In genomic region chrX:112731793-112732192, GRCh38 we compare ENCODE assay signal across 13 cellular contexts. TPM values are rescaled to one million over a fixed set of nuclear protein-coding genes. Genes with fewer than 3 reads are reported as not detected.
DNase-seq lines count a peak whose midpoint lies in the region; ATAC-seq and TF ChIP-seq lines count a peak whose summit lies in the region.
"Had no signal": no experiment of that assay in that cellular context is flagged by ENCODE, and none has a peak within 500 bp of the region (broad histone marks: within the 10 kb centered on the region; RNA-seq: fewer than 3 reads in every experiment).

No MANE protein-coding gene starts in this region.

- no peak overlapping the region for H3K27ac Mint-ChIP-seq in osteocyte (ENCODE audit: unreplicated experiment)
- H3K27ac Mint-ChIP-seq in mesothelial cell of epicardium = no peak overlapping the region

- TF ChIP-seq CTCF in LNCaP clone FGC (IDR thresholded peaks at IDR 0.05; ENCODE audit: control insufficient read depth, extremely low read depth, insufficient read depth) = peak; percentile 28
- TF ChIP-seq CTCF in brain microvascular endothelial cell (IDR thresholded peaks at IDR 0.05; ENCODE audit: low read depth, low read length, missing control alignments) = peak; percentile 11
- TF ChIP-seq CTCF in osteocyte (IDR thresholded peaks at IDR 0.05) = peak; percentile 55
- no peak for TF ChIP-seq CTCF in mesothelial cell of epicardium (IDR thresholded peaks at IDR 0.05; ENCODE audit: unreplicated experiment)

- H3K36me3 ChIP-seq in brain microvascular endothelial cell (replicated peaks) = no peaks in the 10 kb centered on the region
- H3K36me3 ChIP-seq: esophagus muscularis mucosa, thyroid gland had no signal

- H3K9me3 Mint-ChIP-seq in osteocyte (ENCODE audit: unreplicated experiment) (no peaks in the 10 kb centered on the region), mesothelial cell of epicardium (peaks cover 8% of the 10 kb centered on the region)

- in situ Hi-C loops in brain microvascular endothelial cell (cut with HindIII; ENCODE audit: low pct_ligation_motif_present, low sequenced_read_pairs) = no loop called here

- H3K27me3 ChIP-seq in brain microvascular endothelial cell (replicated peaks) = no peaks in the 10 kb centered on the region
- H3K27me3 ChIP-seq: esophagus muscularis mucosa, thyroid gland had no signal

- H3K4me3 ChIP-seq in LNCaP clone FGC (ENCODE audit: low read depth, low read length) (no peak overlapping the region), brain microvascular endothelial cell (ENCODE audit: low read depth, low read length) (no peak overlapping the region)
- H3K4me3 ChIP-seq: esophagus muscularis mucosa, thyroid gland had no signal

- H3K4me1 Mint-ChIP-seq in osteocyte (ENCODE audit: unreplicated experiment) = peaks cover 2% of the 10 kb centered on the region
- peaks cover 29% of the 10 kb centered on the region for H3K4me1 Mint-ChIP-seq in mesothelial cell of epicardium

- ATAC-seq in GM18520 (IDR thresholded peaks at IDR 0.05; ENCODE audit: unreplicated experiment) = no peak
- ATAC-seq: left ventricle myocardium superior had no signal

- no peak overlapping the region for H3K4me3 Mint-ChIP-seq in osteocyte (ENCODE audit: unreplicated experiment)
- no peak overlapping the region for H3K4me3 Mint-ChIP-seq in mesothelial cell of epicardium

- H3K27me3 Mint-ChIP-seq in osteocyte (ENCODE audit: unreplicated experiment) = peaks cover 19% of the 10 kb centered on the region
- H3K27me3 Mint-ChIP-seq in mesothelial cell of epicardium (ENCODE audit: low read depth) = no peaks in the 10 kb centered on the region

- no peak overlapping the region for H3K27ac ChIP-seq in brain microvascular endothelial cell
- H3K27ac ChIP-seq: esophagus muscularis mucosa, thyroid gland had no signal

- no peaks in the 10 kb centered on the region for H3K36me3 Mint-ChIP-seq in osteocyte (ENCODE audit: unreplicated experiment)
- H3K36me3 Mint-ChIP-seq in mesothelial cell of epicardium = peaks cover 3% of the 10 kb centered on the region

- DNase-seq in NCI-H2227 (lab: John Stamatoyannopoulos, UW; ENCODE audit: unreplicated experiment) (peak; percentile 6), NCI-H2227 treated with DMSO at 0.1 percent for 48 hours (lab: John Stamatoyannopoulos, UW) (no peak), LNCaP clone FGC (ENCODE audit: low read depth) (no peak), brain microvascular endothelial cell (no peak), osteocyte (ENCODE audit: extremely low spot score, unreplicated experiment) (no peak), mesothelial cell of epicardium (ENCODE audit: low spot score in 2 of 2, unreplicated experiment in 2 of 2) (no peak)
- DNase-seq in activated CD4-positive, CD25-positive, alpha-beta regulatory T cell (lab: John Stamatoyannopoulos, UW) = no peak
- DNase-seq: left ventricle myocardium superior, NCI-H774, T1000, thyroid gland had no signal

RNA-seq across cellular contexts. Expression of gene LHFPL1, which starts 52.1 kb away (rescaled TPM):
- total RNA-seq in osteocyte (0.19 and 0.21 TPM in 2 replicates), mesothelial cell of epicardium (1.1 to 1.9 TPM (median 1.4 TPM) in 3 replicates)
- total RNA-seq: esophagus muscularis mucosa had no signal
